8 cellular contexts compared by ENCODE assay signal in genomic region chr17:39687101-39687545, GRCh38. TPM values are rescaled to one million over a fixed set of nuclear protein-coding genes. Genes with fewer than 3 reads are reported as not detected.
DNase-seq lines count a peak whose midpoint lies in the region; ATAC-seq and TF ChIP-seq lines count a peak whose summit lies in the region.

No MANE protein-coding gene starts in this region.

- H3K9me3 ChIP-seq in cardiac muscle cell (ENCODE audit: low read depth) (no peaks in the 10 kb centered on the region), upper lobe of right lung (no peaks in the 10 kb centered on the region)

- H3K4me1 ChIP-seq in cardiac muscle cell (ENCODE audit: low read depth) (peaks cover 9% of the 10 kb centered on the region), upper lobe of right lung (peaks cover 16% of the 10 kb centered on the region)

- intact Hi-C loops in left cardiac atrium (cut with DNase I) = no loop called here
- intact Hi-C loops in upper lobe of right lung (cut with DNase I) = no loop called here

- DNase-seq in cardiac muscle cell (ENCODE audit: low read depth in 1 of 2, low spot score in 1 of 2) (no peak), left cardiac atrium (no peak), astrocyte of the cerebellum (ENCODE audit: low read depth) (no peak), memory B cell (ENCODE audit: low spot score in 2 of 2) (no peak), upper lobe of right lung (no peak), GM19240 (ENCODE audit: insufficient read length, low spot score) (no peak), KBM-7 (no peak)

- no peaks in the 10 kb centered on the region for H3K36me3 ChIP-seq in cardiac muscle cell
- H3K36me3 ChIP-seq in upper lobe of right lung = peaks cover 15% of the 10 kb centered on the region

- peaks cover 19% of the 10 kb centered on the region for H3K36me3 Mint-ChIP-seq in memory B cell

- in situ Hi-C loops in astrocyte of the cerebellum (cut with HindIII; ENCODE audit: low sequenced_read_pairs) = no loop called here
- in situ Hi-C loops in KBM-7 (cut with MboI; ENCODE audit: low pct_unique_long_range_greater_than_20kb, low sequenced_read_pairs) = no loop called here

- no peak overlapping the region for H3K27ac Mint-ChIP-seq in memory B cell

- H3K4me3 ChIP-seq in cardiac muscle cell = peak overlapping the region; percentile 68
- H3K4me3 ChIP-seq in astrocyte of the cerebellum (ENCODE audit: low read depth, low read length) = peak overlapping the region; percentile 71
- peak overlapping the region; percentile 79 for H3K4me3 ChIP-seq in upper lobe of right lung

- peak overlapping the region; percentile 98 for H3K4me3 Mint-ChIP-seq in memory B cell

- ATAC-seq in left cardiac atrium = no peak
- no peak for ATAC-seq in memory B cell (ENCODE audit: low read depth)
- no peak for ATAC-seq in upper lobe of right lung
- no peak for ATAC-seq in HG03175 (IDR thresholded peaks at IDR 0.05; ENCODE audit: unreplicated experiment)

- peaks cover 4% of the 10 kb centered on the region for H3K9me3 Mint-ChIP-seq in memory B cell

- H3K27me3 Mint-ChIP-seq in memory B cell = no peaks in the 10 kb centered on the region

- no peak for TF ChIP-seq CTCF in cardiac muscle cell (IDR thresholded peaks at IDR 0.05; ENCODE audit: low read depth, low read length)
- TF ChIP-seq CTCF in astrocyte of the cerebellum (IDR thresholded peaks at IDR 0.05; ENCODE audit: low read depth, low read length, missing control alignments) = no peak
- TF ChIP-seq CTCF in upper lobe of right lung (IDR thresholded peaks at IDR 0.05) = no peak

- no peaks in the 10 kb centered on the region for H3K27me3 ChIP-seq in cardiac muscle cell
- no peaks in the 10 kb centered on the region for H3K27me3 ChIP-seq in upper lobe of right lung

- H3K27ac ChIP-seq in cardiac muscle cell (peak overlapping the region; percentile 96), upper lobe of right lung (peak overlapping the region; percentile 91)

- H3K4me1 Mint-ChIP-seq in memory B cell = peaks cover 21% of the 10 kb centered on the region

RNA-seq across cellular contexts. Expression of gene PGAP3, which starts 0.7 kb away (rescaled TPM):
- total RNA-seq in cardiac muscle cell (22.5 and 34.2 TPM in 2 replicates), left cardiac atrium (10 to 100 TPM in 1 of 2 donors, 1 to 10 TPM in 1; 9.7 to 18.1 TPM), upper lobe of right lung (24.5 TPM)
- polyA plus RNA-seq in cardiac muscle cell = 29.7 and 31.3 TPM in 2 replicates

RNA-seq across cellular contexts. Expression of gene ERBB2, which starts 12.7 kb away (rescaled TPM):
- total RNA-seq in cardiac muscle cell (293 and 310 TPM in 2 replicates), left cardiac atrium (10 to 100 TPM; 72.7 to 78.5 TPM), upper lobe of right lung (97.5 TPM)
- polyA plus RNA-seq in cardiac muscle cell = 194 and 235 TPM in 2 replicates

RNA-seq across cellular contexts. Expression of gene PNMT, which starts 18.9 kb away (rescaled TPM):
- 21.0 and 27.2 TPM in 2 replicates for total RNA-seq in cardiac muscle cell
- polyA plus RNA-seq in cardiac muscle cell = 11.9 and 14.7 TPM in 2 replicates
- 10 to 100 TPM in 1 of 2 donors, 1 to 10 TPM in 1; 9.7 to 11.2 TPM for total RNA-seq in left cardiac atrium
- total RNA-seq in upper lobe of right lung = 4.3 TPM

RNA-seq across cellular contexts. Expression of gene TCAP, which starts 22.0 kb away (rescaled TPM):
- total RNA-seq in cardiac muscle cell (61.5 and 79.1 TPM in 2 replicates), left cardiac atrium (1,000 to 10,000 TPM; 1,910 to 2,797 TPM), upper lobe of right lung (5.3 TPM)
- 105 and 133 TPM in 2 replicates for polyA plus RNA-seq in cardiac muscle cell

RNA-seq across cellular contexts. Expression of gene MIEN1, which starts 43.2 kb away (rescaled TPM):
- total RNA-seq in cardiac muscle cell (31.6 and 64.3 TPM in 2 replicates), left cardiac atrium (10 to 100 TPM; 48.7 to 55.3 TPM), upper lobe of right lung (48.5 TPM)
- polyA plus RNA-seq in cardiac muscle cell = 87.8 and 104 TPM in 2 replicates
